Comparison of ENCODE assay signal across 1 cellular context in genomic region chr15:75455982-75456531, GRCh38.
A peak's percentile ranks its signal among the peaks of the same experiment; 100 is the strongest.
TF ChIP-seq lines count a peak whose summit lies in the region.

No MANE protein-coding gene starts in this region.

TF ChIP-seq in HepG2, 621 proteins besides CTCF, POLR2A, EP300 and RAD21 (continued from another document and continues in another):
- TF ChIP-seq, protein P1, sequence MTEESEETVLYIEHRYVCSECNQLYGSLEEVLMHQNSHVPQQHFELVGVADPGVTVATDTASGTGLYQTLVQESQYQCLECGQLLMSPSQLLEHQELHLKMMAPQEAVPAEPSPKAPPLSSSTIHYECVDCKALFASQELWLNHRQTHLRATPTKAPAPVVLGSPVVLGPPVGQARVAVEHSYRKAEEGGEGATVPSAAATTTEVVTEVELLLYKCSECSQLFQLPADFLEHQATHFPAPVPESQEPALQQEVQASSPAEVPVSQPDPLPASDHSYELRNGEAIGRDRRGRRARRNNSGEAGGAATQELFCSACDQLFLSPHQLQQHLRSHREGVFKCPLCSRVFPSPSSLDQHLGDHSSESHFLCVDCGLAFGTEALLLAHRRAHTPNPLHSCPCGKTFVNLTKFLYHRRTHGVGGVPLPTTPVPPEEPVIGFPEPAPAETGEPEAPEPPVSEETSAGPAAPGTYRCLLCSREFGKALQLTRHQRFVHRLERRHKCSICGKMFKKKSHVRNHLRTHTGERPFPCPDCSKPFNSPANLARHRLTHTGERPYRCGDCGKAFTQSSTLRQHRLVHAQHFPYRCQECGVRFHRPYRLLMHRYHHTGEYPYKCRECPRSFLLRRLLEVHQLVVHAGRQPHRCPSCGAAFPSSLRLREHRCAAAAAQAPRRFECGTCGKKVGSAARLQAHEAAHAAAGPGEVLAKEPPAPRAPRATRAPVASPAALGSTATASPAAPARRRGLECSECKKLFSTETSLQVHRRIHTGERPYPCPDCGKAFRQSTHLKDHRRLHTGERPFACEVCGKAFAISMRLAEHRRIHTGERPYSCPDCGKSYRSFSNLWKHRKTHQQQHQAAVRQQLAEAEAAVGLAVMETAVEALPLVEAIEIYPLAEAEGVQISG (CRISPR knock-in tag; IDR thresholded peaks at IDR 0.05), result no peak
- TF ChIP-seq, protein P2, sequence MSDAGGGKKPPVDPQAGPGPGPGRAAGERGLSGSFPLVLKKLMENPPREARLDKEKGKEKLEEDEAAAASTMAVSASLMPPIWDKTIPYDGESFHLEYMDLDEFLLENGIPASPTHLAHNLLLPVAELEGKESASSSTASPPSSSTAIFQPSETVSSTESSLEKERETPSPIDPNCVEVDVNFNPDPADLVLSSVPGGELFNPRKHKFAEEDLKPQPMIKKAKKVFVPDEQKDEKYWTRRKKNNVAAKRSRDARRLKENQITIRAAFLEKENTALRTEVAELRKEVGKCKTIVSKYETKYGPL (CRISPR knock-in tag; IDR thresholded peaks at IDR 0.05), result no peak
- TF ChIP-seq TGIF2 (CRISPR knock-in tag; IDR thresholded peaks at IDR 0.05) (no peak), SNAI1 (CRISPR knock-in tag; IDR thresholded peaks at IDR 0.05; ENCODE audit: borderline replicate concordance) (no peak), ZNF83 (CRISPR knock-in tag; IDR thresholded peaks at IDR 0.05; ENCODE audit: borderline replicate concordance) (no peak), TP53 (CRISPR knock-in tag; conservative IDR thresholded peaks at IDR 0.05) (no peak), ZZZ3 (CRISPR knock-in tag; IDR thresholded peaks at IDR 0.05; ENCODE audit: borderline replicate concordance) (no peak), HDAC1 (CRISPR knock-in tag; IDR thresholded peaks at IDR 0.05) (no peak), ADNP (CRISPR knock-in tag; IDR thresholded peaks at IDR 0.05) (0 out of 2 replicates have a peak, but pooled peaks have one; percentile 30), CEBPG (CRISPR knock-in tag; IDR thresholded peaks at IDR 0.05) (peak; percentile 59), HINFP (CRISPR knock-in tag; IDR thresholded peaks at IDR 0.05; ENCODE audit: low read depth) (0 out of 2 replicates have a peak, but pooled peaks have one; percentile 80), ZNF547 (CRISPR knock-in tag; IDR thresholded peaks at IDR 0.05) (no peak), YEATS4 (CRISPR knock-in tag; IDR thresholded peaks at IDR 0.05; ENCODE audit: borderline replicate concordance) (0 out of 2 replicates have a peak, but pooled peaks have one; percentile 21), ZNF17 (CRISPR knock-in tag; IDR thresholded peaks at IDR 0.05) (no peak), ZFP37 (CRISPR knock-in tag; IDR thresholded peaks at IDR 0.05; ENCODE audit: borderline replicate concordance) (no peak), BORCS8-MEF2B (CRISPR knock-in tag; IDR thresholded peaks at IDR 0.05) (no peak), RBM39 (IDR thresholded peaks at IDR 0.05; ENCODE audit: low read depth, low read length, poor library complexity, severe bottlenecking) (peak; percentile 22), MZF1 (CRISPR knock-in tag; IDR thresholded peaks at IDR 0.05; ENCODE audit: borderline replicate concordance) (no peak), XRCC5 (optimal IDR thresholded peaks at IDR 0.05; ENCODE audit: low read length) (no peak), PREB (CRISPR knock-in tag; IDR thresholded peaks at IDR 0.05) (peak; percentile 31; the same call in 1 of the 2 replicates), FOXO4 (CRISPR knock-in tag; conservative IDR thresholded peaks at IDR 0.05) (no peak), U2AF2 (IDR thresholded peaks at IDR 0.05; ENCODE audit: low read depth, low read length) (no peak), ZMYM3 (CRISPR knock-in tag; IDR thresholded peaks at IDR 0.05) (no peak), IRF2 (CRISPR knock-in tag; IDR thresholded peaks at IDR 0.05) (no peak; the same call in 1 of the 2 replicates), BRD4 (CRISPR knock-in tag; IDR thresholded peaks at IDR 0.05) (peak; percentile 33; the same call in 1 of the 2 replicates), ZNF292 (CRISPR knock-in tag; IDR thresholded peaks at IDR 0.05; ENCODE audit: borderline replicate concordance, low read depth) (peak; percentile 13; the same call in 1 of the 2 replicates), RCOR2 (CRISPR knock-in tag; IDR thresholded peaks at IDR 0.05) (no peak), ZNF276 (CRISPR knock-in tag; IDR thresholded peaks at IDR 0.05; ENCODE audit: low read depth) (no peak), THAP11 (CRISPR knock-in tag; IDR thresholded peaks at IDR 0.05) (no peak), TRIM24 (CRISPR knock-in tag; IDR thresholded peaks at IDR 0.05) (no peak), AGO2 (optimal IDR thresholded peaks at IDR 0.05; ENCODE audit: low read depth, low read length) (no peak), HNRNPL (IDR thresholded peaks at IDR 0.05; ENCODE audit: low read depth, low read length) (no peak), PAX8 (CRISPR knock-in tag; IDR thresholded peaks at IDR 0.05; ENCODE audit: borderline replicate concordance) (no peak), SNAPC4 (CRISPR knock-in tag; IDR thresholded peaks at IDR 0.05) (no peak), PITX1 (CRISPR knock-in tag; IDR thresholded peaks at IDR 0.05) (no peak; the same call in 1 of the 2 replicates), FOSL1 (CRISPR knock-in tag; IDR thresholded peaks at IDR 0.05; ENCODE audit: borderline replicate concordance) (no peak), ZNF282 (IDR thresholded peaks at IDR 0.05; ENCODE audit: partially characterized antibody) (no peak), ZBTB33 (CRISPR knock-in tag; IDR thresholded peaks at IDR 0.05) (no peak)
- TF ChIP-seq, protein P3, sequence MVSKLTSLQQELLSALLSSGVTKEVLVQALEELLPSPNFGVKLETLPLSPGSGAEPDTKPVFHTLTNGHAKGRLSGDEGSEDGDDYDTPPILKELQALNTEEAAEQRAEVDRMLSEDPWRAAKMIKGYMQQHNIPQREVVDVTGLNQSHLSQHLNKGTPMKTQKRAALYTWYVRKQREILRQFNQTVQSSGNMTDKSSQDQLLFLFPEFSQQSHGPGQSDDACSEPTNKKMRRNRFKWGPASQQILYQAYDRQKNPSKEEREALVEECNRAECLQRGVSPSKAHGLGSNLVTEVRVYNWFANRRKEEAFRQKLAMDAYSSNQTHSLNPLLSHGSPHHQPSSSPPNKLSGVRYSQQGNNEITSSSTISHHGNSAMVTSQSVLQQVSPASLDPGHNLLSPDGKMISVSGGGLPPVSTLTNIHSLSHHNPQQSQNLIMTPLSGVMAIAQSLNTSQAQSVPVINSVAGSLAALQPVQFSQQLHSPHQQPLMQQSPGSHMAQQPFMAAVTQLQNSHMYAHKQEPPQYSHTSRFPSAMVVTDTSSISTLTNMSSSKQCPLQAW (CRISPR knock-in tag; IDR thresholded peaks at IDR 0.05), result 0 out of 2 replicates have a peak, but pooled peaks have one; percentile 47
- TF ChIP-seq, protein P4, sequence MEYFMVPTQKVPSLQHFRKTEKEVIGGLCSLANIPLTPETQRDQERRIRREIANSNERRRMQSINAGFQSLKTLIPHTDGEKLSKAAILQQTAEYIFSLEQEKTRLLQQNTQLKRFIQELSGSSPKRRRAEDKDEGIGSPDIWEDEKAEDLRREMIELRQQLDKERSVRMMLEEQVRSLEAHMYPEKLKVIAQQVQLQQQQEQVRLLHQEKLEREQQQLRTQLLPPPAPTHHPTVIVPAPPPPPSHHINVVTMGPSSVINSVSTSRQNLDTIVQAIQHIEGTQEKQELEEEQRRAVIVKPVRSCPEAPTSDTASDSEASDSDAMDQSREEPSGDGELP (IDR thresholded peaks at IDR 0.05; ENCODE audit: borderline replicate concordance, low read depth), result no peak
- TF ChIP-seq, protein P5, sequence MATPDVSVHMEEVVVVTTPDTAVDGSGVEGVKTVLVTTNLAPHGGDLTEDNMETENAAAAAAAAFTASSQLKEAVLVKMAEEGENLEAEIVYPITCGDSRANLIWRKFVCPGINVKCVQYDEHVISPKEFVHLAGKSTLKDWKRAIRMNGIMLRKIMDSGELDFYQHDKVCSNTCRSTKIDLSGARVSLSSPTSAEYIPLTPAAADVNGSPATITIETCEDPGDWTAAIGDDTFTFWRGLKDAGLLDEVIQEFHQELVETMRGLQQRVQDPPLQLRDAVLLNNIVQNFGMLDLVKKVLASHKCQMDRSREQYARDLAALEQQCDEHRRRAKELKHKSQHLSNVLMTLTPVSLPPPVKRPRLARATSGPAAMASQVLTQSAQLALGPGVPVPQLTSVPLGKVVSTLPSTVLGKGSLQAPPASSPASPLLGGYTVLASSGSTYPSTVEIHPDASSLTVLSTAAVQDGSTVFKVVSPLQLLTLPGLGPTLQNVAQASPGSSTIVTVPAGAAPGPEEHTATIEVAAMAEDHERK (CRISPR knock-in tag; IDR thresholded peaks at IDR 0.05; ENCODE audit: low read depth), result no peak
